8 cellular contexts compared by ENCODE assay signal in the genomic region with DNA sequence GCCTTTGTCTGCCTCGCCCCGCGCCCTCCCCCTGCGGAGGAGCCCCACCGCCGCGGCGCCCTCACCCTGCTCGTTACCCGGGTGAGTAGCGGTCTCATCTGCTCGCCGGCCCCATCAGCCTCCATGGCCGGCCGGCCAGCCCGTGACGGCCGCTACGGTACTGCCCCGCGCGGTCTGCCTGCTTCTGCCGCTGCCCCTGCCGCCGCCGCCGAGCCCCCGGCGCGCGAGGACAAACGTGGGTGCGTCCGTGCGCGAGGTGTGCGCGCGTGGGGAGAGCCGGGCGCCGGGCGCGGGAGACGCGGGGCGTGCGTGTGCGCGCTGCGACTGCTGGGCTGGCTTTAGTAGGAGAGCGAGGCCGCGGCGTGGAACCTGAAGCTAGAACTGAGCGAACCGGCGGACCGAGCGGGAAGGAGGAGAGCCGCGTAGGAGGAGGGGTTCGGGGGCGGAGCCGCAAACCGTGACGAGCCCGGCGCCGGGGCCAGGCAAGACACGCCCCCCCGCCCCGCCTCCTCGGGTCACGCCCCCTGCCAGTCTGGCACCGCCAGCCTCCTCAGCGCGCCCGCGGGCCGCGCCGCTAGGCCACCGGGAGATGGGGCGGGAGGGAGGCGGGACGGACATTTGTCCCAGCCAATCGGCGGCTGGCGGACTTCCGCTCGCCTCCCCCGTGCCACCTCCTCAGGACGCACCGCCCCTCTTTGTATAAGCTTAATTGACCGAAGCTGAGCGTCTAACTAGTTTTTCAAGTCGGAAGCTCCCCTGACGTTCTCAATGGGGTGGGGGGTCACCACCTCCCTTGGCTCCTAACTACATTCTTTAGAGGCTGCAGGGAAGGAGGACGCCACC. TPM values are rescaled to one million over a fixed set of nuclear protein-coding genes. Genes with fewer than 3 reads are reported as not detected.
DNase-seq lines count a peak whose midpoint lies in the region; ATAC-seq and TF ChIP-seq lines count a peak whose summit lies in the region.

Gene SLC4A7, minus strand, starts transcription at position 383 of the 843 bp plus-strand sequence. Its CDS starts 258 bp downstream, at position 125.

- H2AK5ac ChIP-seq in IMR-90 (ENCODE audit: low read depth, low read length), result peak within 1 kb of the TSS; percentile 87

- H2AFZ ChIP-seq in IMR-90 (replicated peaks; ENCODE audit: low read length, poor library complexity), result peak within 1 kb of the TSS; percentile 98

- peak; percentile 96 for TF ChIP-seq POLR2A in IMR-90 (IDR thresholded peaks at IDR 0.05; ENCODE audit: low read depth, low read length)

- H4K20me1 ChIP-seq in IMR-90 (ENCODE audit: insufficient read depth, low read length), result peaks cover 37% of the 10 kb centered on the region

- peak within 1 kb of the TSS; percentile 97 for H3K56ac ChIP-seq in IMR-90 (ENCODE audit: extremely low read depth, insufficient read depth, low read length)

- no peaks in the 10 kb centered on the region for H3K27me3 ChIP-seq in IMR-90 (ENCODE audit: control insufficient read depth, insufficient read depth, low read length)

- H2AK9ac ChIP-seq in IMR-90 (replicated peaks; ENCODE audit: low read depth, low read length, poor library complexity), result peak within 1 kb of the TSS; percentile 87

- peak within 1 kb of the TSS; percentile 83 for H3K18ac ChIP-seq in IMR-90 (ENCODE audit: low read depth, low read length)

- no peaks in the 10 kb centered on the region for H3K9me3 ChIP-seq in IMR-90 (ENCODE audit: control insufficient read depth, insufficient read depth, low read length)

- peak within 1 kb of the TSS; percentile 75 for H4K5ac ChIP-seq in IMR-90 (ENCODE audit: low read depth, low read length)

- peak within 1 kb of the TSS; percentile 100 for H3K23ac ChIP-seq in IMR-90 (ENCODE audit: low read depth, low read length)

- CTCF ChIA-PET in IMR-90 (lab: Yijun Ruan, JAX), result interaction anchor here (0.5 to 0.6 kb wide), 3 partner anchors 16 to 197 kb away, joined by 3 read pairs; no protein-coding TSS in a partner anchor

- H3K36me3 ChIP-seq in IMR-90 (ENCODE audit: control insufficient read depth, insufficient read depth, low read length), result 0 out of 2 replicates have a peak, but pooled peaks cover 2% of the 10 kb centered on the region

- H3K79me1 ChIP-seq in IMR-90 (ENCODE audit: low read depth in 1 of 2, low read length in 2 of 2), result peaks cover 0 to 21% of the 10 kb centered on the region in 2 experiments; a peak in 2 of 4 replicates

- peak within 1 kb of the TSS; percentile 86 for H2BK5ac ChIP-seq in IMR-90 (ENCODE audit: low read depth, low read length, poor library complexity, severe bottlenecking)

- H4K91ac ChIP-seq in IMR-90 (ENCODE audit: insufficient read depth, low read depth, low read length), result peak within 1 kb of the TSS; percentile 90

- peak within 1 kb of the TSS; percentile 94 for H3K9ac ChIP-seq in IMR-90 (ENCODE audit: low read depth, low read length)

- H2BK20ac ChIP-seq in IMR-90 (ENCODE audit: low read depth, low read length), result peak within 1 kb of the TSS; percentile 81

- H3K4me1 ChIP-seq in IMR-90 (ENCODE audit: control insufficient read depth, insufficient read depth, low read length), result peaks cover 2% of the 10 kb centered on the region; the same call in 1 of the 2 replicates

- H2BK15ac ChIP-seq in IMR-90 (ENCODE audit: low read depth, low read length), result peak within 1 kb of the TSS; percentile 49; the same call in 2 of the 3 replicates

- peak within 1 kb of the TSS; percentile 100 for H3K14ac ChIP-seq in IMR-90 (replicated peaks; ENCODE audit: low read depth, low read length)

- dilution Hi-C loops in IMR-90 (cut with HindIII; ENCODE audit: low sequenced_read_pairs, unreplicated experiment), result no loop called here

- peak within 1 kb of the TSS; percentile 98 for H3K4ac ChIP-seq in IMR-90 (ENCODE audit: low read depth, low read length)

- peak within 1 kb of the TSS; percentile 62 for H3K4me3 ChIP-seq in IMR-90 (ENCODE audit: insufficient read depth, low read depth, low read length)

- POLR2A ChIA-PET in IMR-90 (lab: Charles Lee; ENCODE audit: unreplicated experiment), result interaction anchor here (0.7 to 1.0 kb wide), 4 partner anchors 10 to 197 kb away, joined by 3 read pairs; no protein-coding TSS in a partner anchor

- H3K27ac ChIP-seq in IMR-90 (ENCODE audit: insufficient read depth, low read length) (peak within 1 kb of the TSS; percentile 90), epithelial cell of prostate (peak within 1 kb of the TSS; percentile 69)

- H3K9me1 ChIP-seq in IMR-90 (ENCODE audit: insufficient read depth, low read length), result peaks cover 9% of the 10 kb centered on the region; the same call in 1 of the 2 replicates

- DNase-seq in DMS 273 (lab: John Stamatoyannopoulos, UW; ENCODE audit: unreplicated experiment) (peak; percentile 95), IMR-90 (peak; percentile 94), OCI-M1 (lab: John Stamatoyannopoulos, UW) (peak; percentile 96), activated T-cell treated with anti-CD3 and anti-CD28 coated beads for 4 hours (peak; percentile 99), epithelial cell of prostate (ENCODE audit: low read depth, low spot score) (peak; percentile 78), mucosa of gallbladder (ENCODE audit: low spot score) (peak; percentile 98)
- peak; percentile 97 to 98 for DNase-seq in stimulated activated CD8-positive, alpha-beta memory T cell treated with anti-CD3 and anti-CD28 coated beads, Interleukin-4, amount 100 ng/mL, for 4 hours (ENCODE audit: low read depth in 2 of 2, low spot score in 1 of 2)

- no peak for TF ChIP-seq CTCF in IMR-90 (conservative IDR thresholded peaks at IDR 0.05; ENCODE audit: low read depth, low read length)

- peak within 1 kb of the TSS; percentile 79 for H3K4me2 ChIP-seq in IMR-90 (ENCODE audit: low read depth, low read length)

- peak; percentile 17 for TF ChIP-seq RAD21 in IMR-90 (IDR thresholded peaks at IDR 0.05; ENCODE audit: low read length)

- WGBS in IMR-90 (ENCODE audit: extremely low coverage in 2 of 2, insufficient read length in 1 of 2), 2 experiments, result 0% methylated on average over 40 of the region's 100 CpGs; no CpG with 5 or more reads in 1 of the 2 experiments

- peak within 1 kb of the TSS; percentile 74 to 97 for H4K8ac ChIP-seq in IMR-90 (ENCODE audit: low read depth in 2 of 2, low read length in 2 of 2)

- in situ Hi-C loops in IMR-90 (cut with MboI; ENCODE audit: low sequenced_read_pairs), result loop anchor here (10.0 kb wide), 1 partner anchor 191 kb away; no protein-coding TSS in a partner anchor

- ATAC-seq in GM21528 (IDR thresholded peaks at IDR 0.05; ENCODE audit: low FRiP score, unreplicated experiment), result peak; percentile 91
- peak; percentile 96 for ATAC-seq in IMR-90 (ENCODE audit: low read depth)

- intact Hi-C loops in IMR-90 (cut with micrococcal nuclease), result loop anchor here (1.0 to 10.0 kb wide), 4 partner anchors 148 to 851 kb away; no protein-coding TSS in a partner anchor

- peak within 1 kb of the TSS; percentile 91 for H2BK120ac ChIP-seq in IMR-90 (ENCODE audit: low read depth, low read length)

- BruUV-seq in IMR-90 (replicated peaks; lab: Mats Ljungman, UMichigan), result no TSS peak

TF ChIP-seq in IMR-90, 13 proteins besides CTCF, POLR2A, EP300 and RAD21:
- TF ChIP-seq MAZ (IDR thresholded peaks at IDR 0.05; ENCODE audit: borderline replicate concordance, low read depth, low read length), result peak; percentile 75; the same call in 1 of the 2 replicates
- TF ChIP-seq CEBPB (IDR thresholded peaks at IDR 0.05; ENCODE audit: low read depth, low read length), result no peak
- peak; percentile 46 for TF ChIP-seq USF2 (IDR thresholded peaks at IDR 0.05; ENCODE audit: low read depth, low read length)
- TF ChIP-seq RFX5 (IDR thresholded peaks at IDR 0.05; ENCODE audit: low read depth, low read length), result no peak
- no peak for TF ChIP-seq ELK1 (IDR thresholded peaks at IDR 0.05; ENCODE audit: borderline replicate concordance, low read depth, low read length)
- TF ChIP-seq CHD1 (IDR thresholded peaks at IDR 0.05; ENCODE audit: low read depth, low read length), result no peak
- TF ChIP-seq NFE2L2 (IDR thresholded peaks at IDR 0.05; ENCODE audit: low read depth, low read length), result no peak
- TF ChIP-seq RCOR1 (IDR thresholded peaks at IDR 0.05; ENCODE audit: insufficient replicate concordance, low read length), result no peak
- peak; percentile 85 for TF ChIP-seq MXI1 (IDR thresholded peaks at IDR 0.05; ENCODE audit: borderline replicate concordance, low read depth, low read length)
- no peak; the same call in 1 of the 2 replicates for TF ChIP-seq SMC3 (IDR thresholded peaks at IDR 0.05; ENCODE audit: low read depth, low read length)
- TF ChIP-seq FOS (IDR thresholded peaks at IDR 0.05; ENCODE audit: low read depth, low read length), result no peak

RNA-seq across cellular contexts. Expression of gene SLC4A7, which starts in this region (rescaled TPM):
- 50.4 and 86.7 TPM in 2 replicates for total RNA-seq in IMR-90 (2012; rRNA removed)
- 13.8 and 17.7 TPM in 2 replicates for polyA plus RNA-seq in IMR-90 (2012; rRNA removed)
- 1.9 and 2.5 TPM in 2 replicates for polyA plus RNA-seq in IMR-90 (2012; cell fraction: cytosol; rRNA removed)
- polyA plus RNA-seq in IMR-90 (2012; cell fraction: nucleus; rRNA removed; ENCODE audit: low replicate concordance), result 14.8 and 59.8 TPM in 2 replicates
- 35.1 TPM for total RNA-seq in mucosa of gallbladder

Comparison
In these comparisons a context has a peak if more than half of its experiments do, and no peak if none do; other contexts are left out.
1. Peak in every context shown above with its lines: DNase-seq, ATAC-seq, H3K4me3 ChIP-seq and H3K27ac ChIP-seq.